10 cellular contexts compared by ENCODE assay signal in the genomic region with DNA sequence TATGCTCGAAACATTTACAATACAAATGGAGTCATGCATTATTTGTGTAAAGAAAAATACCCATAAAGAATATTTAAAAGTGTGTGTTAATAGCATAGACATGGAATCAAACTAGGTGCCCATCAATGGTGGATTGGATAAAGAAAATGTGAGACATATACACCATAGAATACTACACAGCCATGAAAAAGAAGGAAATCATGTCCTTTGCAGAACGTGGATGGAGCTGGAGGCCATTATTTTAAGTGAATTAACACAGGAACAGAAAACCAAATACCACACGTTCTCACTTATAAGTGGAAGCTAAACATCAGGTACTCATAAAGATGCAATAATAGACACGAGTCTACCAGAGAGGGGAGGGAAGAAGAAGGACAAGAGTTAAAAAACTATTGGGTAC. TPM values are rescaled to one million over a fixed set of nuclear protein-coding genes. Genes with fewer than 3 reads are reported as not detected.
"Had no signal": no experiment of that assay in that cellular context is flagged by ENCODE, and none has a peak within 500 bp of the region (broad histone marks: within the 10 kb centered on the region; RNA-seq: fewer than 3 reads in every experiment).

No MANE protein-coding gene starts in this region.

- H3K9me3 ChIP-seq: HAP-1 had no signal

- H3K4me3 Mint-ChIP-seq: H9, HFFc6 had no signal

- H3K4me3 ChIP-seq: GM23248, HAP-1 had no signal

- H3K36me3 ChIP-seq: HAP-1 had no signal

- H3K4me1 ChIP-seq: HAP-1 had no signal

- H3K27ac ChIP-seq: GM23248 had no signal

- H2AFZ ChIP-seq: GM23248 had no signal

- ATAC-seq: HCT116 had no signal

- H3K9ac ChIP-seq: GM23248 had no signal

- DNase-seq: GOT3, H7, H9 had no signal

- H3K27ac Mint-ChIP-seq: H9, HFFc6 had no signal

- FAIRE-seq: H1, H54 had no signal

RNA-seq across cellular contexts. Expression of gene SMIM23, which starts 22.8 kb away (rescaled TPM):
- total RNA-seq: GM23248, H1, H4, H7, H9, HFFc6 had no signal
- polyA plus RNA-seq: GM23248, H1 had no signal
